8 cellular contexts compared by ENCODE assay signal in genomic region chr2:10331033-10331701, GRCh38. TPM values are rescaled to one million over a fixed set of nuclear protein-coding genes. Genes with fewer than 3 reads are reported as not detected.
DNase-seq lines count a peak whose midpoint lies in the region; ATAC-seq and TF ChIP-seq lines count a peak whose summit lies in the region.

No MANE protein-coding gene starts in this region.

- no peaks in the 10 kb centered on the region for H3K27me3 Mint-ChIP-seq in WTC11 (ENCODE audit: low read depth)
- no peaks in the 10 kb centered on the region for H3K27me3 Mint-ChIP-seq in naive thymus-derived CD8-positive, alpha-beta T cell

- TF ChIP-seq CTCF in SK-N-SH (IDR thresholded peaks at IDR 0.05): no peak
- no peak for TF ChIP-seq CTCF in WTC11 (IDR thresholded peaks at IDR 0.05)
- TF ChIP-seq CTCF in suprapubic skin (IDR thresholded peaks at IDR 0.05): no peak

- peaks cover 29% of the 10 kb centered on the region for H4K20me1 ChIP-seq in SK-N-SH (ENCODE audit: insufficient read depth)

- H3F3A ChIP-seq in SK-N-SH (replicated peaks; ENCODE audit: insufficient read depth): peaks cover 11% of the 10 kb centered on the region

- TF ChIP-seq RAD21 in SK-N-SH (IDR thresholded peaks at IDR 0.05; ENCODE audit: low read length): no peak

- CTCF ChIA-PET in SK-N-SH (lab: Yijun Ruan, JAX): interaction anchor here (3.0 to 4.6 kb wide), 2 partner anchors 27 to 78 kb away, joined by 17 to 22 read pairs; partner anchors contain the start of gene HPCAL1
- CTCF ChIA-PET in WTC11 (lab: Charles Lee): interaction anchor here (1.0 to 2.0 kb wide), 5 partner anchors 14 to 104 kb away, joined by 3 to 13 read pairs (median 6); partner anchors contain the start of gene HPCAL1

- no peak for ATAC-seq in SK-N-SH treated with all-trans-retinoic acid at 6 μM for 48 hours
- ATAC-seq in HG03432 (IDR thresholded peaks at IDR 0.05; ENCODE audit: unreplicated experiment): peak; percentile 81
- ATAC-seq in WTC11: peak; percentile 46
- peak; percentile 44 to 57 for ATAC-seq in naive thymus-derived CD8-positive, alpha-beta T cell

- TF ChIP-seq EP300 in SK-N-SH (IDR thresholded peaks at IDR 0.05; ENCODE audit: borderline replicate concordance in 1 of 2, low read depth in 1 of 2, low read length in 1 of 2) (no peak), suprapubic skin (IDR thresholded peaks at IDR 0.05) (no peak)

- H3K4me2 ChIP-seq in SK-N-SH: peak overlapping the region; percentile 60; the same call in 1 of the 2 replicates

- peaks cover 23 to 68% of the 10 kb centered on the region in 2 experiments for H3K4me1 ChIP-seq in SK-N-SH (ENCODE audit: control insufficient read depth in 1 of 2, insufficient read depth in 2 of 2, low read depth in 1 of 2, low read length in 1 of 2)
- peaks cover 39% of the 10 kb centered on the region for H3K4me1 ChIP-seq in suprapubic skin

- H3K4me3 ChIP-seq in SK-N-SH (ENCODE audit: low read depth in 2 of 2, low read length in 1 of 2): no peak overlapping the region
- peak overlapping the region; percentile 29 for H3K4me3 ChIP-seq in suprapubic skin

- 86% methylated on average over 31 of the region's 33 CpGs for WGBS in SK-N-SH (ENCODE audit: low lambda C conversion rate)
- 50% methylated on average over 32 of the region's 33 CpGs for WGBS in suprapubic skin

- H3K27me3 ChIP-seq in SK-N-SH (ENCODE audit: insufficient read depth) (no peaks in the 10 kb centered on the region), suprapubic skin (no peaks in the 10 kb centered on the region)

- peaks cover 13% of the 10 kb centered on the region for H3K9me3 Mint-ChIP-seq in WTC11
- H3K9me3 Mint-ChIP-seq in naive thymus-derived CD8-positive, alpha-beta T cell: peaks cover 0 to 4% (median 0%) of the 10 kb centered on the region in 9 donors

- H3K27ac ChIP-seq in SK-N-SH (ENCODE audit: low read depth in 2 of 2, low read length in 1 of 2) (peak overlapping the region in 1 of 2 experiments; percentile 50; a peak in 2 of 4 replicates), suprapubic skin (no peak overlapping the region)

- H3K4me3 Mint-ChIP-seq in WTC11: no peak overlapping the region
- H3K4me3 Mint-ChIP-seq in naive thymus-derived CD8-positive, alpha-beta T cell: peak overlapping the region; percentile 87 to 100 (median 92)

- no peak overlapping the region; the same call in 1 of the 2 replicates for H3K27ac Mint-ChIP-seq in WTC11
- H3K27ac Mint-ChIP-seq in naive thymus-derived CD8-positive, alpha-beta T cell: peak overlapping the region; percentile 94 to 99 (median 98)

- no peak overlapping the region for H2AFZ ChIP-seq in SK-N-SH (ENCODE audit: low read depth)

- DNase-seq in SK-N-SH (no peak), WTC11 (ENCODE audit: low spot score) (peak; percentile 42), cerebellum (ENCODE audit: low spot score) (peak; percentile 69), suprapubic skin (ENCODE audit: low spot score in 2 of 2) (peak in 1 of 2 donors; percentile 70), NCI-H774 (lab: John Stamatoyannopoulos, UW) (no peak)
- peak; percentile 56 to 78 (median 65) for DNase-seq in naive thymus-derived CD8-positive, alpha-beta T cell

- peaks cover 10% of the 10 kb centered on the region for H3K36me3 Mint-ChIP-seq in WTC11
- H3K36me3 Mint-ChIP-seq in naive thymus-derived CD8-positive, alpha-beta T cell: peaks cover 0 to 10% (median 7%) of the 10 kb centered on the region in 3 donors

- TF ChIP-seq POLR2A in suprapubic skin (IDR thresholded peaks at IDR 0.05): no peak

- H3K9me3 ChIP-seq in SK-N-SH (no peaks in the 10 kb centered on the region), suprapubic skin (no peaks in the 10 kb centered on the region)

- no peaks in the 10 kb centered on the region for H3K9me2 ChIP-seq in SK-N-SH

- peaks cover 23% of the 10 kb centered on the region; the same call in 1 of the 2 replicates for H3K79me2 ChIP-seq in SK-N-SH (ENCODE audit: insufficient read depth)

- H3K36me3 ChIP-seq in SK-N-SH (replicated peaks in 1 of 2; ENCODE audit: control insufficient read depth in 1 of 2, insufficient read depth in 2 of 2, low read length in 1 of 2): peaks cover 0 to 5% of the 10 kb centered on the region in 2 experiments
- H3K36me3 ChIP-seq in suprapubic skin: no peaks in the 10 kb centered on the region

- 0 out of 2 replicates have a peak overlapping the region, but pooled peaks have one; percentile 3 for H3K9ac ChIP-seq in SK-N-SH

- POLR2A ChIA-PET in SK-N-SH (lab: Yijun Ruan, JAX) (interaction anchor here (1.2 kb wide), 1 partner anchor 44 kb away, joined by 4 read pairs; no protein-coding TSS in a partner anchor), WTC11 (lab: Charles Lee) (interaction anchor here (0.8 kb wide), 1 partner anchor 215 kb away, joined by 5 read pairs; no protein-coding TSS in a partner anchor)
- POLR2A ChIA-PET in naive thymus-derived CD8-positive, alpha-beta T cell (lab: Charles Lee): interaction anchor here (0.6 to 14.9 kb wide), 12 partner anchors 9 to 117 kb away, joined by 3 to 325 read pairs (median 5); partner anchors contain the start of genes HPCAL1 and ODC1

- H3K4me1 Mint-ChIP-seq in WTC11: peaks cover 64% of the 10 kb centered on the region
- peaks cover 65 to 94% (median 85%) of the 10 kb centered on the region in 4 donors for H3K4me1 Mint-ChIP-seq in naive thymus-derived CD8-positive, alpha-beta T cell

TF ChIP-seq in SK-N-SH, 30 proteins besides CTCF, POLR2A, EP300 and RAD21 (continues in another document):
- no peak for TF ChIP-seq FOXJ3 (CRISPR knock-in tag; IDR thresholded peaks at IDR 0.05)
- no peak for TF ChIP-seq TCF12 (IDR thresholded peaks at IDR 0.05)
- TF ChIP-seq, protein P1, sequence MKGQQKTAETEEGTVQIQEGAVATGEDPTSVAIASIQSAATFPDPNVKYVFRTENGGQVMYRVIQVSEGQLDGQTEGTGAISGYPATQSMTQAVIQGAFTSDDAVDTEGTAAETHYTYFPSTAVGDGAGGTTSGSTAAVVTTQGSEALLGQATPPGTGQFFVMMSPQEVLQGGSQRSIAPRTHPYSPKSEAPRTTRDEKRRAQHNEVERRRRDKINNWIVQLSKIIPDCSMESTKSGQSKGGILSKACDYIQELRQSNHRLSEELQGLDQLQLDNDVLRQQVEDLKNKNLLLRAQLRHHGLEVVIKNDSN (IDR thresholded peaks at IDR 0.05; ENCODE audit: borderline replicate concordance, low read depth): no peak
- no peak for TF ChIP-seq JUND (IDR thresholded peaks at IDR 0.05)

TF ChIP-seq in SK-N-SH treated with all-trans-retinoic acid at 6 μM for 48 hours, 23 proteins besides CTCF, POLR2A, EP300 and RAD21 (continues in another document):
- TF ChIP-seq TSHZ2 (CRISPR knock-in tag; IDR thresholded peaks at IDR 0.05) (no peak), TOX (CRISPR knock-in tag; IDR thresholded peaks at IDR 0.05; ENCODE audit: borderline replicate concordance) (no peak)

TF ChIP-seq in WTC11, 78 proteins besides CTCF, POLR2A, EP300 and RAD21 (continues in another document):
- TF ChIP-seq FOXK1 (CRISPR knock-in tag; IDR thresholded peaks at IDR 0.05) (no peak), ZNF219 (CRISPR knock-in tag; IDR thresholded peaks at IDR 0.05; ENCODE audit: borderline replicate concordance) (no peak), NR1H2 (CRISPR knock-in tag; IDR thresholded peaks at IDR 0.05) (no peak), FOXP4 (CRISPR knock-in tag; IDR thresholded peaks at IDR 0.05) (no peak), IRF2 (CRISPR knock-in tag; IDR thresholded peaks at IDR 0.05; ENCODE audit: borderline replicate concordance, low read depth) (no peak), KAT7 (CRISPR knock-in tag; IDR thresholded peaks at IDR 0.05; ENCODE audit: borderline replicate concordance) (no peak), ATF2 (CRISPR knock-in tag; IDR thresholded peaks at IDR 0.05; ENCODE audit: borderline replicate concordance, low read depth) (no peak), MXD4 (CRISPR knock-in tag; IDR thresholded peaks at IDR 0.05; ENCODE audit: borderline replicate concordance) (no peak), OVOL2 (CRISPR knock-in tag; IDR thresholded peaks at IDR 0.05; ENCODE audit: borderline replicate concordance) (no peak), ETV6 (CRISPR knock-in tag; IDR thresholded peaks at IDR 0.05) (no peak), NFYB (CRISPR knock-in tag; conservative IDR thresholded peaks at IDR 0.05; ENCODE audit: low read depth) (no peak)

RNA-seq across cellular contexts. Expression of gene HPCAL1, which starts 28.5 kb away (rescaled TPM):
- 34.6 and 77.0 TPM in 2 replicates for polyA plus RNA-seq in SK-N-SH (2012; rRNA removed)
- 42.6 and 64.9 TPM in 2 replicates for polyA plus RNA-seq in SK-N-SH (2012; cell fraction: cytosol; rRNA removed)
- 45.4 and 53.6 TPM in 2 replicates for polyA plus RNA-seq in SK-N-SH (2012; cell fraction: nucleus; rRNA removed)
- total RNA-seq in WTC11 (2021) (10.5 to 12.4 TPM (median 11.8 TPM) in 3 replicates), cerebellum (40.8 TPM), suprapubic skin (10 to 100 TPM; 27.7 to 40.7 (median 35.3) TPM)
- total RNA-seq in naive thymus-derived CD8-positive, alpha-beta T cell: 10 to 100 TPM; 84.9 to 86.2 TPM
- polyA plus RNA-seq in naive thymus-derived CD8-positive, alpha-beta T cell: 100 to 1,000 TPM in 1 of 3 donors, 10 to 100 TPM in 2; 71.5 to 122 (median 98.2) TPM

Comparison
In these comparisons a context has a peak if more than half of its experiments do, and no peak if none do; other contexts are left out.
1. DNase-seq: peak in WTC11 (single experiment), cerebellum (single experiment) and naive thymus-derived CD8-positive, alpha-beta T cell (10 of 10); none in SK-N-SH (single experiment) and NCI-H774 (single experiment).